Comparison of ENCODE assay signal across 8 cellular contexts in genomic region chrX:68498044-68498507, GRCh38. TPM values are rescaled to one million over a fixed set of nuclear protein-coding genes. Genes with fewer than 3 reads are reported as not detected.
A peak's percentile ranks its signal among the peaks of the same experiment; 100 is the strongest.
DNase-seq lines count a peak whose midpoint lies in the region; ATAC-seq and TF ChIP-seq lines count a peak whose summit lies in the region.

No MANE protein-coding gene starts in this region.

- no peaks in the 10 kb centered on the region for H3K27me3 ChIP-seq in duodenal mucosa (ENCODE audit: control insufficient read depth in 1 of 2, insufficient read depth in 2 of 2, low read length in 2 of 2)

- H3K4me3 ChIP-seq in duodenal mucosa (ENCODE audit: low read depth in 1 of 2, low read length in 2 of 2) = peak overlapping the region; percentile 85 to 91

- H3K9me3 Mint-ChIP-seq in nephron progenitor cell = peaks cover 37% of the 10 kb centered on the region

- no peak for TF ChIP-seq CTCF in nephron progenitor cell (IDR thresholded peaks at IDR 0.05)

- H3K36me3 ChIP-seq in duodenal mucosa (ENCODE audit: control insufficient read depth in 1 of 2, insufficient read depth in 2 of 2, low read length in 2 of 2) = no peaks in the 10 kb centered on the region

- H3K27me3 Mint-ChIP-seq in nephron progenitor cell (ENCODE audit: low read depth, poor library complexity) = peaks cover 4% of the 10 kb centered on the region

- ATAC-seq in GM21360 (IDR thresholded peaks at IDR 0.05; ENCODE audit: unreplicated experiment) (no peak), GM21515 (IDR thresholded peaks at IDR 0.05; ENCODE audit: unreplicated experiment) (no peak), HG03342 (IDR thresholded peaks at IDR 0.05; ENCODE audit: unreplicated experiment) (no peak)

- no peaks in the 10 kb centered on the region for H3K9me3 ChIP-seq in duodenal mucosa (ENCODE audit: control insufficient read depth in 1 of 2, low read length in 2 of 2)

- peak overlapping the region; percentile 94 for H3K4me3 Mint-ChIP-seq in nephron progenitor cell

- peak overlapping the region; percentile 99 for H3K27ac Mint-ChIP-seq in nephron progenitor cell

- H3K4me1 Mint-ChIP-seq in nephron progenitor cell = peaks cover 9% of the 10 kb centered on the region

- H3K36me3 Mint-ChIP-seq in nephron progenitor cell (ENCODE audit: low read depth) = no peaks in the 10 kb centered on the region

- peak; percentile 1 for DNase-seq in Daoy (ENCODE audit: low read depth)
- DNase-seq in NCI-H510A treated with DMSO at 0.1 percent for 48 hours (lab: John Stamatoyannopoulos, UW) = peak; percentile 25
- no peak for DNase-seq in nephron progenitor cell
- DNase-seq in activated CD8-positive, alpha-beta memory T cell treated with anti-CD3 and anti-CD28 coated beads, Interleukin-2, amount 50 U/mL, for 48 hours = no peak

- H3K27ac ChIP-seq in duodenal mucosa (ENCODE audit: low read depth, low read length) = peak overlapping the region; percentile 89

- peaks cover 0 to 10% of the 10 kb centered on the region in 2 donors for H3K4me1 ChIP-seq in duodenal mucosa (ENCODE audit: control insufficient read depth in 1 of 2, insufficient read depth in 2 of 2, low read length in 2 of 2)

- H3K9ac ChIP-seq in duodenal mucosa (ENCODE audit: low read depth in 1 of 2, low read length in 2 of 2) = peak overlapping the region; percentile 85 to 89

RNA-seq across cellular contexts. Expression of gene YIPF6, which starts 0.8 kb away (rescaled TPM):
- total RNA-seq in Daoy (2014; rRNA removed; shearing (Covaris generic)) = 16.6 and 31.3 TPM in 2 replicates

Comparison
In these comparisons a context has a peak if more than half of its experiments do, and no peak if none do; other contexts are left out.
1. DNase-seq: peak in Daoy (single experiment) and NCI-H510A treated with DMSO at 0.1 percent for 48 hours (single experiment); none in nephron progenitor cell (single experiment) and activated CD8-positive, alpha-beta memory T cell treated with anti-CD3 and anti-CD28 coated beads, Interleukin-2, amount 50 U/mL, for 48 hours (single experiment).